In the genomic region with DNA sequence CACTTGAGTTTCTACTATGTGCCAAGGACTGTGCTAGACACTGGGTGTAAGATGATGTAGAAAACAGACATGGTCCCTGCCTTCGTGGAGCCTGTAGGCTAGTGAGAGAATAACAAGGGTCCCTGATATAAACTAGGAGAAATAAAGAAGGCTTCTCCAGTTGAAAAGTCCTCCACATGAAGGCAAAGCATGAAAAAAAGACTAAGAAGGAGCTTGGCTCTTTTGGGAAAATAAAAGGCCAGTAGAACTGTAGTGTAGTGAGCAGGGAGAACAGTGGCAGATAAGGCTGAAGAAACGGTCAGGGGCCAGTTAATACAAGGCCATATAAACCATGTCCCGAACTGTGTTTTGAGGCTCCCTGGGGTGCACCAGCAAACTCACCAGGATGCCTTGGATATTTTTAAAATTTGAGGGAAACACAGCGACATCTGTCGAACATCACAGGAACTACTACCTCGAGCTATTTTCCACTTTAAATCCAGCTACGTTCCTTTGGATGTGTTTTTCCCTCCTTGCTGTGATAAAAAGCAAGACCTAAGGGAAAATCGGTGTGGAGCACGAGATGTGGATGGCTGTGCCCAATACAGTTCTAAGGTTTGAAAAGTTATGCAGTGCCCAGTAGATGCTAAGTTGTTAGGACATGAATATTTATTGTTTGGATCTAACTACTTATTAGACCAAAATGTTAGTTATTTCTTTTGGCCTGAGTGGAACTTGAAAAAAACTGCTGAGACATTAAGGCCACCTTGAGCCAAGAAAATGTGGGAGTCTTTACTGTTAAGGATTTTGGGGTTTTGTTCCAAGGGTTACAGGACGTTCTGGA, we compare ENCODE assay signal across 8 cellular contexts. TPM values are rescaled to one million over a fixed set of nuclear protein-coding genes. Genes with fewer than 3 reads are reported as not detected.
A peak's percentile ranks its signal among the peaks of the same experiment; 100 is the strongest.
DNase-seq lines count a peak whose midpoint lies in the region; ATAC-seq, FAIRE-seq and TF ChIP-seq lines count a peak whose summit lies in the region.

No MANE protein-coding gene starts in this region.

- intact Hi-C loops in endothelial cell of umbilical vein (cut with micrococcal nuclease): loop anchor here (1.0 kb wide), 2 partner anchors 21 to 51 kb away; no protein-coding TSS in a partner anchor

- no peaks in the 10 kb centered on the region for H4K20me1 ChIP-seq in endothelial cell of umbilical vein (replicated peaks; ENCODE audit: control insufficient read depth, extremely low read depth, insufficient read depth, low read length)

- CTCF ChIA-PET in activated CD4-positive, alpha-beta T cell treated with anti-CD3 and anti-CD28 coated beads, Interleukin-2, amount 10 ng/mL, durations not matched to agents 7 days and 5 days (lab: Charles Lee): interaction anchor here (0.5 to 2.6 kb wide), 9 partner anchors 9 to 71 kb away, joined by 3 to 14 read pairs (median 4); partner anchors contain the start of gene CFL2
- CTCF ChIA-PET in endothelial cell of umbilical vein (lab: Charles Lee): interaction anchor here (0.6 to 4.2 kb wide), 55 partner anchors 8 to 966 kb away, joined by 3 to 100 read pairs (median 4); partner anchors contain the start of genes BAZ1A, CFL2 and SRP54

- H3K36me3 ChIP-seq in endothelial cell of umbilical vein (ENCODE audit: control insufficient read depth in 2 of 2, extremely low read depth in 1 of 2, insufficient read depth in 2 of 2, low read length in 2 of 2): no peaks in the 10 kb centered on the region

- ATAC-seq in HG03196 (IDR thresholded peaks at IDR 0.05; ENCODE audit: unreplicated experiment): no peak

- DNase-seq in AG08396 (ENCODE audit: low spot score): peak; percentile 71
- DNase-seq in GM13977 (ENCODE audit: low spot score): peak; percentile 71
- peak; percentile 53 for DNase-seq in NCI-H2171 (lab: John Stamatoyannopoulos, UW)
- peak; percentile 35 for DNase-seq in activated CD4-positive, alpha-beta T cell treated with anti-CD3 and anti-CD28 coated beads, Interleukin-2, amount 10 ng/mL, durations not matched to agents 7 days and 5 days
- DNase-seq in endothelial cell of umbilical vein (ENCODE audit: low read depth, low spot score): peak; percentile 78
- DNase-seq in mesothelial cell of epicardium (ENCODE audit: low spot score in 2 of 2, unreplicated experiment in 2 of 2): peak in 1 of 2 experiments; percentile 53
- DNase-seq in stromal cell of bone marrow (ENCODE audit: low read depth): peak; percentile 46

- no peak overlapping the region for H3K9ac ChIP-seq in endothelial cell of umbilical vein (replicated peaks; ENCODE audit: extremely low read depth, insufficient read depth, low read length)

- H3K9me1 ChIP-seq in endothelial cell of umbilical vein (replicated peaks; ENCODE audit: control insufficient read depth, extremely low read depth, insufficient read depth, low read length): no peaks in the 10 kb centered on the region

- no TSS peak for BruUV-seq in endothelial cell of umbilical vein (replicated peaks; lab: Mats Ljungman, UMichigan)

- POLR2A ChIA-PET in activated CD4-positive, alpha-beta T cell treated with anti-CD3 and anti-CD28 coated beads, Interleukin-2, amount 10 ng/mL, durations not matched to agents 7 days and 5 days (lab: Charles Lee): interaction anchor here (0.5 to 0.6 kb wide), 3 partner anchors 106 to 638 kb away, joined by 3 to 7 read pairs (median 3); no protein-coding TSS in a partner anchor
- POLR2A ChIA-PET in endothelial cell of umbilical vein (lab: Charles Lee): interaction anchor here (0.6 to 1.6 kb wide), 2 partner anchors 9 to 118 kb away, joined by 3 to 4 read pairs; partner anchors contain the start of gene CFL2

- H3K27me3 ChIP-seq in endothelial cell of umbilical vein (ENCODE audit: control insufficient read depth in 2 of 2, insufficient read depth in 2 of 2, low read length in 2 of 2): no peaks in the 10 kb centered on the region

- no peak overlapping the region for H3K4me3 ChIP-seq in endothelial cell of umbilical vein (replicated peaks in 1 of 3; ENCODE audit: insufficient read depth in 1 of 3, low read depth in 1 of 3, low read length in 3 of 3)

- H3K27ac ChIP-seq in endothelial cell of umbilical vein (ENCODE audit: insufficient read depth, low read depth, low read length): no peak overlapping the region

- H3K36me3 Mint-ChIP-seq in activated CD4-positive, alpha-beta T cell treated with anti-CD3 and anti-CD28 coated beads, Interleukin-2, amount 10 ng/mL, durations not matched to agents 7 days and 5 days (ENCODE audit: low read depth): no peaks in the 10 kb centered on the region
- H3K36me3 Mint-ChIP-seq in mesothelial cell of epicardium: no peaks in the 10 kb centered on the region

- peaks cover 7% of the 10 kb centered on the region for H3K4me1 Mint-ChIP-seq in activated CD4-positive, alpha-beta T cell treated with anti-CD3 and anti-CD28 coated beads, Interleukin-2, amount 10 ng/mL, durations not matched to agents 7 days and 5 days
- peaks cover 7% of the 10 kb centered on the region for H3K4me1 Mint-ChIP-seq in mesothelial cell of epicardium

- dilution Hi-C loops in endothelial cell of umbilical vein (cut with MboI; ENCODE audit: extremely low pct_ligation_motif_present, low sequenced_read_pairs): no loop called here

- H3K27me3 Mint-ChIP-seq in activated CD4-positive, alpha-beta T cell treated with anti-CD3 and anti-CD28 coated beads, Interleukin-2, amount 10 ng/mL, durations not matched to agents 7 days and 5 days: peaks cover 20% of the 10 kb centered on the region
- H3K27me3 Mint-ChIP-seq in mesothelial cell of epicardium (ENCODE audit: low read depth): no peaks in the 10 kb centered on the region

- no peak overlapping the region for H3K4me3 Mint-ChIP-seq in activated CD4-positive, alpha-beta T cell treated with anti-CD3 and anti-CD28 coated beads, Interleukin-2, amount 10 ng/mL, durations not matched to agents 7 days and 5 days
- H3K4me3 Mint-ChIP-seq in mesothelial cell of epicardium: no peak overlapping the region

- peak; percentile 71 for TF ChIP-seq CTCF in GM13977 (IDR thresholded peaks at IDR 0.05; ENCODE audit: extremely low read depth, insufficient read depth, missing control alignments)
- TF ChIP-seq CTCF in endothelial cell of umbilical vein (IDR thresholded peaks at IDR 0.05; ENCODE audit: extremely low read depth in 1 of 2, insufficient read depth in 1 of 2, low read depth in 1 of 2, low read length in 2 of 2): peak; percentile 68 to 74
- peak; percentile 84 for TF ChIP-seq CTCF in mesothelial cell of epicardium (IDR thresholded peaks at IDR 0.05; ENCODE audit: unreplicated experiment)

- no peaks in the 10 kb centered on the region for H3K4me1 ChIP-seq in endothelial cell of umbilical vein (ENCODE audit: control insufficient read depth, extremely low read depth, insufficient read depth, low read length)

- H2AFZ ChIP-seq in endothelial cell of umbilical vein (ENCODE audit: low read depth, low read length): peak overlapping the region; percentile 98

- no peak for TF ChIP-seq POLR2A in endothelial cell of umbilical vein (IDR thresholded peaks at IDR 0.05; ENCODE audit: low read depth, low read length)

- H3K4me2 ChIP-seq in endothelial cell of umbilical vein (ENCODE audit: insufficient read depth, low read length): no peak overlapping the region

- H3K79me2 ChIP-seq in endothelial cell of umbilical vein (ENCODE audit: control insufficient read depth, insufficient read depth, low read length): no peaks in the 10 kb centered on the region

- in situ Hi-C loops in GM13977 (cut with MboI; ENCODE audit: low pct_unique_long_range_greater_than_20kb, low sequenced_read_pairs, unreplicated experiment): loop anchor here (10.0 kb wide), 1 partner anchor 48 kb away; no protein-coding TSS in a partner anchor

- FAIRE-seq in endothelial cell of umbilical vein (lab: Jason Lieb, UNC): peak; percentile 87

- H3K9me3 Mint-ChIP-seq in activated CD4-positive, alpha-beta T cell treated with anti-CD3 and anti-CD28 coated beads, Interleukin-2, amount 10 ng/mL, durations not matched to agents 7 days and 5 days: no peaks in the 10 kb centered on the region
- H3K9me3 Mint-ChIP-seq in mesothelial cell of epicardium: peaks cover 5% of the 10 kb centered on the region

- H3K27ac Mint-ChIP-seq in activated CD4-positive, alpha-beta T cell treated with anti-CD3 and anti-CD28 coated beads, Interleukin-2, amount 10 ng/mL, durations not matched to agents 7 days and 5 days: no peak overlapping the region
- H3K27ac Mint-ChIP-seq in mesothelial cell of epicardium: no peak overlapping the region

- H3K9me3 ChIP-seq in endothelial cell of umbilical vein (replicated peaks; ENCODE audit: control insufficient read depth, insufficient read depth, low read length): no peaks in the 10 kb centered on the region

TF ChIP-seq in endothelial cell of umbilical vein, 7 proteins besides CTCF, POLR2A, EP300 and RAD21:
- TF ChIP-seq, protein P1, sequence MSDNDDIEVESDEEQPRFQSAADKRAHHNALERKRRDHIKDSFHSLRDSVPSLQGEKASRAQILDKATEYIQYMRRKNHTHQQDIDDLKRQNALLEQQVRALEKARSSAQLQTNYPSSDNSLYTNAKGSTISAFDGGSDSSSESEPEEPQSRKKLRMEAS (IDR thresholded peaks at IDR 0.05; ENCODE audit: insufficient read depth, insufficient read length): no peak
- TF ChIP-seq MYC (IDR thresholded peaks at IDR 0.05; ENCODE audit: low read depth, low read length) (no peak), EZH2 (IDR thresholded peaks at IDR 0.05; ENCODE audit: borderline replicate concordance, low read depth, low read length, severe bottlenecking) (no peak), GATA2 (IDR thresholded peaks at IDR 0.05; ENCODE audit: insufficient read depth, insufficient read length, low read depth, low read length) (no peak), POLR2AphosphoS5 (IDR thresholded peaks at IDR 0.05; ENCODE audit: insufficient read depth, low read depth, low read length) (no peak), FOS (IDR thresholded peaks at IDR 0.05; ENCODE audit: borderline replicate concordance, insufficient read depth, low read length) (no peak), JUN (IDR thresholded peaks at IDR 0.05; ENCODE audit: borderline replicate concordance, insufficient read depth, insufficient read length, low read depth) (no peak)

RNA-seq across cellular contexts. Expression of gene CFL2, which starts 8.5 kb away (rescaled TPM):
- 1 to 10 TPM; 5.4 to 6.3 TPM for total RNA-seq in activated CD4-positive, alpha-beta T cell treated with anti-CD3 and anti-CD28 coated beads, Interleukin-2, amount 10 ng/mL, durations not matched to agents 7 days and 5 days
- total RNA-seq in endothelial cell of umbilical vein: 91.9 and 98.1 TPM in 2 replicates
- polyA plus RNA-seq in endothelial cell of umbilical vein: 34.4 and 42.8 TPM in 2 replicates
- polyA plus RNA-seq in endothelial cell of umbilical vein (2011; cell fraction: cytosol; rRNA removed): 43.5 and 47.4 TPM in 2 replicates
- 25.4 and 33.5 TPM in 2 replicates for polyA plus RNA-seq in endothelial cell of umbilical vein (2011; cell fraction: nucleus; rRNA removed)
- polyA plus RNA-seq in endothelial cell of umbilical vein (2012): 85.5 and 153 TPM in 2 replicates
- 43.4 and 56.7 TPM in 2 replicates for polyA minus RNA-seq in endothelial cell of umbilical vein
- polyA minus RNA-seq in endothelial cell of umbilical vein (2011; cell fraction: cytosol; rRNA and poly(A)+ RNA removed): 36.5 TPM
- polyA minus RNA-seq in endothelial cell of umbilical vein (2011; cell fraction: nucleus; rRNA and poly(A)+ RNA removed): 18.6 and 31.3 TPM in 2 replicates
- total RNA-seq in mesothelial cell of epicardium: 52.4 to 57.8 TPM (median 54.0 TPM) in 3 replicates
